ENCODE assay signal across 24 cellular contexts in the genomic region with DNA sequence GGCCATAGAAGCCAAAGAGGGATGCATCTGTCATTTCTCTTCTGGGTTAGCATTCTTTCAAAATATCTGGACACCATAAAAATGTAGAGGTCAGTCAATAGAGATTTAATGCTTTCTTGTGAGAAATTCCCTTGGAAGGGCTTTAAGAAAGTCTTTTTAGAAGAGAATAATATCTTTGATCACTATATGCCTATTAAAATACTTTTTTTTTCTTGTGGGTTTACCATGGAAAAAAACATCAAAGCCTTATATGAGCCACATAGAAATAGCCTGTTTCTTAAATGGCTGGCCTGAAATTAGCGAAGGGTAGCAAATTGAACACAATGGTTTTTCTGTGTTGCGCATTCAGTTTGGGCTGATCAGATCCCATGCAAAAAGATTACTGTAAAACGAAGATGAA.
"Had no signal": no experiment of that assay in that cellular context is flagged by ENCODE, and none has a peak within 500 bp of the region (broad histone marks: within the 10 kb centered on the region; RNA-seq: fewer than 3 reads in every experiment).

No MANE protein-coding gene starts in this region.

- H3K4me3 ChIP-seq: colonic mucosa, coronary artery, dorsolateral prefrontal cortex, esophagus muscularis mucosa, esophagus squamous epithelium, gastrocnemius medialis, gastroesophageal sphincter, heart left ventricle, heart right ventricle, hepatocyte had no signal

- H3K9me3 ChIP-seq: colonic mucosa, esophagus muscularis mucosa, esophagus squamous epithelium, gastrocnemius medialis, gastroesophageal sphincter, heart right ventricle had no signal

- H3K9me3 Mint-ChIP-seq: dendritic cell treated with granulocyte-macrophage colony-stimulating factor and Interleukin-4, amounts not matched to agents 40 ng/mL and 50 ng/mL, for 4 days; effector memory CD8-positive, alpha-beta T cell; endodermal cell had no signal

- H3K27ac Mint-ChIP-seq: dendritic cell treated with granulocyte-macrophage colony-stimulating factor and Interleukin-4, amounts not matched to agents 40 ng/mL and 50 ng/mL, for 4 days; effector memory CD8-positive, alpha-beta T cell; endodermal cell had no signal

- H3K27me3 ChIP-seq: colonic mucosa, dorsolateral prefrontal cortex, esophagus muscularis mucosa, esophagus squamous epithelium, foreskin keratinocyte, gastrocnemius medialis, gastroesophageal sphincter, heart left ventricle, heart right ventricle, hepatocyte had no signal

- DNase-seq: colonic mucosa; cortex of kidney; dermis blood vessel endothelial cell; dorsolateral prefrontal cortex; effector CD4-positive, alpha-beta T cell; effector CD8-positive, alpha-beta T cell; effector memory CD4-positive, alpha-beta T cell; effector memory CD8-positive, alpha-beta T cell; endodermal cell; erythroblast; esophagus squamous epithelium; foreskin fibroblast; foreskin keratinocyte; gastrocnemius medialis; glutamatergic neuron; head of caudate nucleus; heart left ventricle; heart right ventricle had no signal

- H3K27me3 Mint-ChIP-seq: dendritic cell treated with granulocyte-macrophage colony-stimulating factor and Interleukin-4, amounts not matched to agents 40 ng/mL and 50 ng/mL, for 4 days had no signal

- H3K36me3 ChIP-seq: colonic mucosa, esophagus muscularis mucosa, gastrocnemius medialis, heart left ventricle had no signal

- H3K27ac ChIP-seq: colonic mucosa, coronary artery, dorsolateral prefrontal cortex, epithelial cell of prostate, esophagus muscularis mucosa, esophagus squamous epithelium, foreskin keratinocyte, gastrocnemius medialis, gastroesophageal sphincter, heart left ventricle, heart right ventricle, hepatocyte had no signal

- H3K4me3 Mint-ChIP-seq: dendritic cell treated with granulocyte-macrophage colony-stimulating factor and Interleukin-4, amounts not matched to agents 40 ng/mL and 50 ng/mL, for 4 days; effector memory CD8-positive, alpha-beta T cell; endodermal cell had no signal
